ENCODE assay signal across 1 cellular context in the genomic region with DNA sequence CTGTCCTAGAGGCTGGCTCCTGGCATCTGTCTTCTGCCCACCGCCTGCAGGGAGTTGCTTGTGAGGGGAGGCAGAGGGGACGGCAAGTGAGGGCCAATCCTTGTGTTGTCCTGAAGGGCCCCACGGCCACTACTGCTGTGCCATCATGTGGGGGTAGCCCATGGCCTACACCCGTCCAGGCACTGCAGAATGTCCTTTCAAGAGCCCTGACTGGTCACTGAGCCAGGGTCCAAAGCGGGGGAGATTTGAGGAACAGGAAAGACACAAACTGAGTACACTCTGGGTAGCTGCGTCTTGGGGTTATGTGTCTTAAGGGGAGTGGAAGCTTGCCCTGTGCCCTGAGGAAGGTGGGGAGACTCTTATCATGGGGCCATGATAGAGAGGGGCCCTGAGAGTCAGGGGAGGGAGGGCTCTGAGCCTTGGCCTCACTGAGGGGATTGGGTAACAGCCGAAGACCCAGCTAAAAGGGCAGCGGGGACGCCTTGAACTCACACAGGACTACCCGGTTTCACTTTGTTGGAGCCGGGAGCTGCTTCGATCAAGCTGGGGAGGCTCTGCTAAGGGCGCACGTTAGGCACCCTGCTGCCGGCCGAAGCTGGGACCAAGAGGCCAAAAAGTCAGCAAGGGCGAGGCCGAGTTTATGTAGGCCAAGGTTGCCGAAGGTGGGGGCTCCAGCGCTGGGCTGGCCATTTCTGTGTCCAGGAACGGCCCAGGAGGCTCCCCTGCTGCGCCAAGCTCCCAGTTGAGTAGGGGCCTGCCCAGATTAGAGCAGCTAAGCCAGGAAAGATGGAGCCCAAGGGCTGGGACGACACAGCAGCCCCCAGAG.
TF ChIP-seq lines count a peak whose summit lies in the region.

No MANE protein-coding gene starts in this region.

TF ChIP-seq in endothelial cell of umbilical vein, 7 proteins besides CTCF, POLR2A, EP300 and RAD21:
- TF ChIP-seq FOS (IDR thresholded peaks at IDR 0.05; ENCODE audit: borderline replicate concordance, insufficient read depth, low read length) (no peak), GATA2 (IDR thresholded peaks at IDR 0.05; ENCODE audit: insufficient read depth, insufficient read length, low read depth, low read length) (no peak), EZH2 (IDR thresholded peaks at IDR 0.05; ENCODE audit: borderline replicate concordance, low read depth, low read length, severe bottlenecking) (no peak), MAX (IDR thresholded peaks at IDR 0.05; ENCODE audit: insufficient read depth, insufficient read length) (no peak), MYC (IDR thresholded peaks at IDR 0.05; ENCODE audit: low read depth, low read length) (no peak), POLR2AphosphoS5 (IDR thresholded peaks at IDR 0.05; ENCODE audit: insufficient read depth, low read depth, low read length) (no peak), JUN (IDR thresholded peaks at IDR 0.05; ENCODE audit: borderline replicate concordance, insufficient read depth, insufficient read length, low read depth) (no peak)
